11 cellular contexts compared by ENCODE assay signal in the genomic region with DNA sequence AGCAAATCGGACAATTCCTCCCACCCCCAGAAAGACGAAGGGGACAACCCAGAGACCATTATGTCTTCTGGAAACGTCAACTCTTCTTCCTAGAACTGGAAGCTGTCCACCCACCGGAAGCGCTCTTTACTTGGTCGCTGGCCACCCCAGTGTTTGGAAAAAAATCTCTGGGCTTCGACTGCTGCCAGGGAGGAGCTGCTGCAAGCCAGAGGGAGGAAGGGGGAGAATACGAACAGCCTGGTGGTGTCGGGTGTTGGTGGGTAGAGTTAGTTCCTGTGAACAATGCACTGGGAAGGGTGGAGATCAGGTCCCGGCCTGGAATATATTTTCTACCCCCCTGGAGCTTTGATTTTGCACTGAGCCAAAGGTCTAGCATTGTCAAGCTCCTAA. TPM values are rescaled to one million over a fixed set of nuclear protein-coding genes. Genes with fewer than 3 reads are reported as not detected.
A peak's percentile ranks its signal among the peaks of the same experiment; 100 is the strongest.
DNase-seq lines count a peak whose midpoint lies in the region; ATAC-seq and TF ChIP-seq lines count a peak whose summit lies in the region.
"Had no signal": no experiment of that assay in that cellular context is flagged by ENCODE, and none has a peak within 500 bp of the region (broad histone marks: within the 10 kb centered on the region; RNA-seq: fewer than 3 reads in every experiment).

No MANE protein-coding gene starts in this region.

- H3K36me3 Mint-ChIP-seq in activated T-cell treated with anti-CD3 and anti-CD28 coated beads, Interleukin-2, amount 50 U/mL, for 4 hours (ENCODE audit: insufficient read depth) = peaks cover 52% of the 10 kb centered on the region
- H3K36me3 Mint-ChIP-seq in stimulated activated memory B cell treated with anti-CD40 and anti-IgM and Interleukin-4, amounts not matched to agents 10 μg/mL and 1 μg/mL and 100 μg/mL, for 72 hours = peaks cover 43% of the 10 kb centered on the region

- TF ChIP-seq CTCF in GM13977 (IDR thresholded peaks at IDR 0.05; ENCODE audit: extremely low read depth, insufficient read depth, missing control alignments) = no peak

- peak overlapping the region; percentile 30 for H3K4me3 ChIP-seq in right cardiac atrium (ENCODE audit: low read length)

- peak overlapping the region; percentile 99 for H3K4me3 Mint-ChIP-seq in activated T-cell treated with anti-CD3 and anti-CD28 coated beads, Interleukin-2, amount 50 U/mL, for 4 hours
- H3K4me3 Mint-ChIP-seq in stimulated activated memory B cell treated with anti-CD40 and anti-IgM and Interleukin-4, amounts not matched to agents 10 μg/mL and 1 μg/mL and 100 μg/mL, for 72 hours = peak overlapping the region; percentile 96
- H3K4me3 Mint-ChIP-seq: endodermal cell had no signal

- TF ChIP-seq POLR2A in erythroblast (IDR thresholded peaks at IDR 0.05; ENCODE audit: low read length) = no peak

- peak overlapping the region; percentile 94 for H3K27ac Mint-ChIP-seq in stimulated activated memory B cell treated with anti-CD40 and anti-IgM and Interleukin-4, amounts not matched to agents 10 μg/mL and 1 μg/mL and 100 μg/mL, for 72 hours
- H3K27ac Mint-ChIP-seq: endodermal cell had no signal

- no peaks in the 10 kb centered on the region for H3K4me1 ChIP-seq in right cardiac atrium (ENCODE audit: control insufficient read depth, insufficient read depth, low read length)

- H3K27me3 ChIP-seq in right cardiac atrium (ENCODE audit: control insufficient read depth, insufficient read depth) = no peaks in the 10 kb centered on the region

- intact Hi-C loops in right cardiac atrium (cut with DNase I) = loop anchor here in 1 of 4 donors (5.0 kb wide), 1 partner anchor 47 kb away; no protein-coding TSS in a partner anchor

- WGBS in right cardiac atrium = 45% methylated on average over 10 of the region's 10 CpGs

- H3K9me3 ChIP-seq in right cardiac atrium (ENCODE audit: control insufficient read depth, low read length) = no peaks in the 10 kb centered on the region

- in situ Hi-C loops in GM13977 (cut with MboI; ENCODE audit: low pct_unique_long_range_greater_than_20kb, low sequenced_read_pairs, unreplicated experiment) = no loop called here

- ATAC-seq in activated T-cell treated with anti-CD3 and anti-CD28 coated beads, Interleukin-2, amount 50 U/mL, for 4 hours = no peak
- ATAC-seq in right cardiac atrium = peak; percentile 6 to 61
- ATAC-seq in stimulated activated memory B cell treated with anti-CD40 and anti-IgM and Interleukin-4, amounts not matched to agents 10 μg/mL and 1 μg/mL and 100 μg/mL, for 72 hours = no peak

- peak; percentile 23 for DNase-seq in activated CD4-positive, alpha-beta T cell treated with anti-CD3 and anti-CD28 coated beads for 48 hours
- DNase-seq in activated CD4-positive, alpha-beta T cell treated with anti-CD3 and anti-CD28 coated beads for 4 hours = no peak
- no peak for DNase-seq in activated T-cell treated with anti-CD3 and anti-CD28 coated beads, Interleukin-2, amount 50 U/mL, for 4 hours
- DNase-seq in right cardiac atrium = peak in 2 of 3 donors; percentile 58 to 75
- no peak for DNase-seq in GM13977 (ENCODE audit: low spot score)
- DNase-seq in erythroblast (lab: John Stamatoyannopoulos, UW) = no peak
- no peak for DNase-seq in DMS79 (lab: John Stamatoyannopoulos, UW)
- DNase-seq: DMS79 treated with DMSO at 0.1 percent for 48 hours, endodermal cell, NCI-H446 had no signal

- peak overlapping the region; percentile 87 for H3K27ac ChIP-seq in right cardiac atrium (ENCODE audit: low read length)

- no peaks in the 10 kb centered on the region for H3K27me3 Mint-ChIP-seq in activated T-cell treated with anti-CD3 and anti-CD28 coated beads, Interleukin-2, amount 50 U/mL, for 4 hours (ENCODE audit: low read depth)
- no peaks in the 10 kb centered on the region for H3K27me3 Mint-ChIP-seq in stimulated activated memory B cell treated with anti-CD40 and anti-IgM and Interleukin-4, amounts not matched to agents 10 μg/mL and 1 μg/mL and 100 μg/mL, for 72 hours

- H3K9me3 Mint-ChIP-seq in activated T-cell treated with anti-CD3 and anti-CD28 coated beads, Interleukin-2, amount 50 U/mL, for 4 hours = no peaks in the 10 kb centered on the region
- no peaks in the 10 kb centered on the region for H3K9me3 Mint-ChIP-seq in stimulated activated memory B cell treated with anti-CD40 and anti-IgM and Interleukin-4, amounts not matched to agents 10 μg/mL and 1 μg/mL and 100 μg/mL, for 72 hours
- H3K9me3 Mint-ChIP-seq: endodermal cell had no signal

- H3K4me1 Mint-ChIP-seq in activated T-cell treated with anti-CD3 and anti-CD28 coated beads, Interleukin-2, amount 50 U/mL, for 4 hours (ENCODE audit: low read depth) = peaks cover 54% of the 10 kb centered on the region
- peaks cover 60% of the 10 kb centered on the region for H3K4me1 Mint-ChIP-seq in stimulated activated memory B cell treated with anti-CD40 and anti-IgM and Interleukin-4, amounts not matched to agents 10 μg/mL and 1 μg/mL and 100 μg/mL, for 72 hours

RNA-seq across cellular contexts. Expression of gene S1PR1, which starts 3.2 kb away (rescaled TPM):
- total RNA-seq in activated T-cell treated with anti-CD3 and anti-CD28 coated beads, Interleukin-2, amount 50 U/mL, for 4 hours = 100 to 1,000 TPM in 2 of 3 donors, 10 to 100 TPM in 1; 97.7 to 112 (median 111) TPM
- 10 to 100 TPM; 54.2 to 62.4 (median 59.8) TPM for total RNA-seq in right cardiac atrium
- polyA plus RNA-seq in right cardiac atrium = 58.0 TPM

Comparison
In these comparisons a context has a peak if more than half of its experiments do, and no peak if none do; other contexts are left out.
1. DNase-seq: peak in activated CD4-positive, alpha-beta T cell treated with anti-CD3 and anti-CD28 coated beads for 48 hours (single experiment) and right cardiac atrium (2 of 3); none in activated CD4-positive, alpha-beta T cell treated with anti-CD3 and anti-CD28 coated beads for 4 hours (0 of 2), activated T-cell treated with anti-CD3 and anti-CD28 coated beads, Interleukin-2, amount 50 U/mL, for 4 hours (single experiment), GM13977 (single experiment), erythroblast (0 of 2) and DMS79 (single experiment).
2. ATAC-seq: peak in right cardiac atrium (2 of 2); none in activated T-cell treated with anti-CD3 and anti-CD28 coated beads, Interleukin-2, amount 50 U/mL, for 4 hours (0 of 2) and stimulated activated memory B cell treated with anti-CD40 and anti-IgM and Interleukin-4, amounts not matched to agents 10 μg/mL and 1 μg/mL and 100 μg/mL, for 72 hours (single experiment).